2 cellular contexts compared by ENCODE assay signal in the genomic region with DNA sequence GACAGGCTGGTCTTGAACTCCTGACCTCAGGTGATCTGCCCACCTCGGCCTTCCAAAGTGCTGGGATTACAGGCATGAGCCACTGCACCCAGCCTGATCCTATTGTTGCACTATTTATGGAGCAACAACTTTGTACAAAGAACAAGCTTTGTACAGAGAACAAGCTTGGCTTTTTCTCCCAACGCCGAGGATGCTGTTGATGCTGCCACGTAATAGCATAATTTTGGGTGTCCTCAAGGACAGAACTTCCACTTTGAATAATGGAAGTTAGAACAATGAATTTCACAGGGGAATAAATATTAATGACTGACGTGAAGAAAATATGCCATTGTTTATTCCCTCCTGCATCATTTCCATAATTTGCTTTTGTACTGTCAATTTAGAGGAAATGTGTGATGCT.
TF ChIP-seq lines count a peak whose summit lies in the region.

No MANE protein-coding gene starts in this region.

TF ChIP-seq in IMR-90, 13 proteins besides CTCF, POLR2A, EP300 and RAD21:
- no peak for TF ChIP-seq RFX5 (IDR thresholded peaks at IDR 0.05; ENCODE audit: low read depth, low read length)
- no peak for TF ChIP-seq NFE2L2 (IDR thresholded peaks at IDR 0.05; ENCODE audit: low read depth, low read length)
- TF ChIP-seq RCOR1 (IDR thresholded peaks at IDR 0.05; ENCODE audit: insufficient replicate concordance, low read length) = no peak
- no peak for TF ChIP-seq MXI1 (IDR thresholded peaks at IDR 0.05; ENCODE audit: borderline replicate concordance, low read depth, low read length)
- no peak for TF ChIP-seq MAFK (IDR thresholded peaks at IDR 0.05; ENCODE audit: low read depth, low read length)
- no peak for TF ChIP-seq MAZ (IDR thresholded peaks at IDR 0.05; ENCODE audit: borderline replicate concordance, low read depth, low read length)
- TF ChIP-seq, protein P1, sequence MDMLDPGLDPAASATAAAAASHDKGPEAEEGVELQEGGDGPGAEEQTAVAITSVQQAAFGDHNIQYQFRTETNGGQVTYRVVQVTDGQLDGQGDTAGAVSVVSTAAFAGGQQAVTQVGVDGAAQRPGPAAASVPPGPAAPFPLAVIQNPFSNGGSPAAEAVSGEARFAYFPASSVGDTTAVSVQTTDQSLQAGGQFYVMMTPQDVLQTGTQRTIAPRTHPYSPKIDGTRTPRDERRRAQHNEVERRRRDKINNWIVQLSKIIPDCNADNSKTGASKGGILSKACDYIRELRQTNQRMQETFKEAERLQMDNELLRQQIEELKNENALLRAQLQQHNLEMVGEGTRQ (IDR thresholded peaks at IDR 0.05; ENCODE audit: low read depth, low read length) = no peak
- TF ChIP-seq BHLHE40 (IDR thresholded peaks at IDR 0.05; ENCODE audit: low read depth, low read length) = no peak
- no peak for TF ChIP-seq FOS (IDR thresholded peaks at IDR 0.05; ENCODE audit: low read depth, low read length)
- TF ChIP-seq SMC3 (IDR thresholded peaks at IDR 0.05; ENCODE audit: low read depth, low read length) = no peak
- TF ChIP-seq CEBPB (IDR thresholded peaks at IDR 0.05; ENCODE audit: low read depth, low read length) = no peak
- TF ChIP-seq, protein P2, sequence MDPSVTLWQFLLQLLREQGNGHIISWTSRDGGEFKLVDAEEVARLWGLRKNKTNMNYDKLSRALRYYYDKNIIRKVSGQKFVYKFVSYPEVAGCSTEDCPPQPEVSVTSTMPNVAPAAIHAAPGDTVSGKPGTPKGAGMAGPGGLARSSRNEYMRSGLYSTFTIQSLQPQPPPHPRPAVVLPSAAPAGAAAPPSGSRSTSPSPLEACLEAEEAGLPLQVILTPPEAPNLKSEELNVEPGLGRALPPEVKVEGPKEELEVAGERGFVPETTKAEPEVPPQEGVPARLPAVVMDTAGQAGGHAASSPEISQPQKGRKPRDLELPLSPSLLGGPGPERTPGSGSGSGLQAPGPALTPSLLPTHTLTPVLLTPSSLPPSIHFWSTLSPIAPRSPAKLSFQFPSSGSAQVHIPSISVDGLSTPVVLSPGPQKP (IDR thresholded peaks at IDR 0.05; ENCODE audit: borderline replicate concordance, low read depth, low read length) = no peak
- no peak for TF ChIP-seq CHD1 (IDR thresholded peaks at IDR 0.05; ENCODE audit: low read depth, low read length)
TF ChIP-seq in IMR-90: peak in this region for 0.

TF ChIP-seq in HepG2, 621 proteins besides CTCF, POLR2A, EP300 and RAD21:
- no peak for TF ChIP-seq NR2F2 (IDR thresholded peaks at IDR 0.05; ENCODE audit: borderline replicate concordance, low read depth)
- TF ChIP-seq ISX (CRISPR knock-in tag; conservative IDR thresholded peaks at IDR 0.05) = no peak
- TF ChIP-seq ZFP1 (CRISPR knock-in tag; IDR thresholded peaks at IDR 0.05) = no peak
- TF ChIP-seq ZNF564 (CRISPR knock-in tag; IDR thresholded peaks at IDR 0.05) = no peak
- no peak for TF ChIP-seq ZNF891 (CRISPR knock-in tag; IDR thresholded peaks at IDR 0.05)
- TF ChIP-seq, protein P3, sequence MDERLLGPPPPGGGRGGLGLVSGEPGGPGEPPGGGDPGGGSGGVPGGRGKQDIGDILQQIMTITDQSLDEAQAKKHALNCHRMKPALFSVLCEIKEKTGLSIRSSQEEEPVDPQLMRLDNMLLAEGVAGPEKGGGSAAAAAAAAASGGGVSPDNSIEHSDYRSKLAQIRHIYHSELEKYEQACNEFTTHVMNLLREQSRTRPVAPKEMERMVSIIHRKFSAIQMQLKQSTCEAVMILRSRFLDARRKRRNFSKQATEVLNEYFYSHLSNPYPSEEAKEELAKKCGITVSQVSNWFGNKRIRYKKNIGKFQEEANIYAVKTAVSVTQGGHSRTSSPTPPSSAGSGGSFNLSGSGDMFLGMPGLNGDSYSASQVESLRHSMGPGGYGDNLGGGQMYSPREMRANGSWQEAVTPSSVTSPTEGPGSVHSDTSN (CRISPR knock-in tag; IDR thresholded peaks at IDR 0.05) = no peak
- TF ChIP-seq MTF1 (CRISPR knock-in tag; IDR thresholded peaks at IDR 0.05) = no peak
- TF ChIP-seq, protein P4, sequence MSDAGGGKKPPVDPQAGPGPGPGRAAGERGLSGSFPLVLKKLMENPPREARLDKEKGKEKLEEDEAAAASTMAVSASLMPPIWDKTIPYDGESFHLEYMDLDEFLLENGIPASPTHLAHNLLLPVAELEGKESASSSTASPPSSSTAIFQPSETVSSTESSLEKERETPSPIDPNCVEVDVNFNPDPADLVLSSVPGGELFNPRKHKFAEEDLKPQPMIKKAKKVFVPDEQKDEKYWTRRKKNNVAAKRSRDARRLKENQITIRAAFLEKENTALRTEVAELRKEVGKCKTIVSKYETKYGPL (CRISPR knock-in tag; IDR thresholded peaks at IDR 0.05) = no peak
- TF ChIP-seq YY1 (IDR thresholded peaks at IDR 0.05; ENCODE audit: insufficient read depth, insufficient replicate concordance, low read depth, low read length) = no peak
- TF ChIP-seq ZNF816 (CRISPR knock-in tag; IDR thresholded peaks at IDR 0.05; ENCODE audit: borderline replicate concordance) = no peak
- no peak for TF ChIP-seq ZNF34 (CRISPR knock-in tag; IDR thresholded peaks at IDR 0.05; ENCODE audit: borderline replicate concordance)
- TF ChIP-seq ZNF562 (CRISPR knock-in tag; IDR thresholded peaks at IDR 0.05; ENCODE audit: borderline replicate concordance) = no peak
- TF ChIP-seq ZNF605 (CRISPR knock-in tag; IDR thresholded peaks at IDR 0.05) = no peak
- no peak for TF ChIP-seq ZNF501 (CRISPR knock-in tag; IDR thresholded peaks at IDR 0.05)
- no peak for TF ChIP-seq ZNF660 (CRISPR knock-in tag; IDR thresholded peaks at IDR 0.05; ENCODE audit: borderline replicate concordance, low read depth)
- no peak for TF ChIP-seq RARG (CRISPR knock-in tag; IDR thresholded peaks at IDR 0.05; ENCODE audit: low read depth)
- TF ChIP-seq ZNF615 (CRISPR knock-in tag; IDR thresholded peaks at IDR 0.05; ENCODE audit: borderline replicate concordance) = no peak
- no peak for TF ChIP-seq LCORL (IDR thresholded peaks at IDR 0.05)
- no peak for TF ChIP-seq LCORL (CRISPR knock-in tag; IDR thresholded peaks at IDR 0.05)
- TF ChIP-seq POLR2AphosphoS2 (IDR thresholded peaks at IDR 0.05; ENCODE audit: low read depth, low read length) = no peak
TF ChIP-seq in HepG2: peak in this region for 0.
